ENCODE assay signal across 9 cellular contexts in the genomic region with DNA sequence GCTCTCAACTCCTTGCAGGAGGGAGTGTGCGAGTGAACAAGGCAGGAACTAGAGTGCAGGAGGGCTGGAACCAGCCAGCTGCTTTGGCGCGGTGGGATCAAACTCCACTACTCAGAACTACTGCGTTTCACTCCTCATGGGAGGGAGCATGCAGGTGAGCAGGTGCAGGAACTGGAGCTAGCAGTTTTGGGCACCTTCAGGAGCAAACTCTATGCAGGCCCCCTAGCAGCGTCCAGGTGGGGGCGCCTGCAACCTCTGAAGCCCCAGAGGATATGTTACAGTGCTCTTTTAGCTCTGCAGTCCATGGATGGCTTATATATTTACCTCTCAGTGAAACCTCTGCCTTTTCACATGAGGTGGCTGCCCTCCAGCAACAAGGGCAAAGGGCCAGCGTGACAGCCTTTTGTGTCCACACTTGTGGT.
DNase-seq lines count a peak whose midpoint lies in the region; ATAC-seq, FAIRE-seq and TF ChIP-seq lines count a peak whose summit lies in the region.
"Had no signal": no experiment of that assay in that cellular context is flagged by ENCODE, and none has a peak within 500 bp of the region (broad histone marks: within the 10 kb centered on the region; RNA-seq: fewer than 3 reads in every experiment).

No MANE protein-coding gene starts in this region.

- H3K27ac ChIP-seq in GM12878 (ENCODE audit: control insufficient read depth, insufficient read depth): no peak overlapping the region
- no peak overlapping the region for H3K27ac ChIP-seq in HepG2 (ENCODE audit: extremely low read length, insufficient read depth, low read length)
- H3K27ac ChIP-seq: neutrophil had no signal

- WGBS in GM12878 (ENCODE audit: insufficient coverage, insufficient replicate concordance, low lambda C conversion rate, missing lambda C conversion rate): 23% methylated on average over 7 of the region's 7 CpGs
- WGBS in HepG2 (ENCODE audit: low lambda C conversion rate): 3% methylated on average over 4 of the region's 7 CpGs

- TF ChIP-seq RAD21 in GM12878 (IDR thresholded peaks at IDR 0.05; ENCODE audit: insufficient read depth, low read depth, low read length) (no peak), HepG2 (CRISPR knock-in tag; IDR thresholded peaks at IDR 0.05) (no peak)

- no peak overlapping the region for H3K4me3 ChIP-seq in GM12878
- H3K4me3 ChIP-seq in HepG2 (replicated peaks in 1 of 3; ENCODE audit: insufficient read depth in 1 of 3, low read depth in 2 of 3, low read length in 3 of 3): no peak overlapping the region

- peak; percentile 50; the same call in 2 of the 3 replicates for TF ChIP-seq CTCF in GM12872 (IDR thresholded peaks at IDR 0.05; ENCODE audit: insufficient read depth, low read depth, low read length)
- TF ChIP-seq CTCF in GM12878 (IDR thresholded peaks at IDR 0.05 in 2 of 3, conservative IDR thresholded peaks at IDR 0.05 in 1 of 3; ENCODE audit: control insufficient read depth in 2 of 3, extremely low read depth in 1 of 3, insufficient read depth in 1 of 3, low read depth in 3 of 3, low read length in 3 of 3): peak in 2 of 3 experiments; percentile 35 to 38; a peak in 3 of 6 replicates
- TF ChIP-seq CTCF in HepG2 (CRISPR knock-in tag; IDR thresholded peaks at IDR 0.05): peak; percentile 35; the same call in 1 of the 2 replicates

- no peaks in the 10 kb centered on the region for H3K79me2 ChIP-seq in GM12878 (ENCODE audit: control insufficient read depth, insufficient read depth, low read length)
- H3K79me2 ChIP-seq in HepG2 (ENCODE audit: insufficient read depth, low read length): no peaks in the 10 kb centered on the region

- FAIRE-seq in GM12878 (lab: Jason Lieb, UNC): no peak
- FAIRE-seq in HepG2 (lab: Jason Lieb, UNC): no peak

- no peaks in the 10 kb centered on the region for H3K9me3 ChIP-seq in GM12878 (replicated peaks; ENCODE audit: control insufficient read depth, insufficient read depth, low read length)
- no peaks in the 10 kb centered on the region for H3K9me3 ChIP-seq in HepG2 (ENCODE audit: low read length)
- H3K9me3 ChIP-seq: neutrophil had no signal

- CTCF ChIA-PET in GM12878 (lab: Yijun Ruan, JAX): interaction anchor here (0.6 to 1.5 kb wide), 4 partner anchors 237 to 1312 kb away, joined by 3 to 5 read pairs (median 3); no protein-coding TSS in a partner anchor
- CTCF ChIA-PET in HepG2 (lab: Yijun Ruan, JAX; ENCODE audit: low intra/inter-chr PET ratio, low total read pairs): no interaction called here

- RAD21 ChIA-PET in GM12878 (lab: Charles Lee; ENCODE audit: unreplicated experiment): interaction anchor here (1.9 kb wide), 1 partner anchor 1312 kb away, joined by 6 read pairs; no protein-coding TSS in a partner anchor

- no peak overlapping the region for H3K4me2 ChIP-seq in GM12878 (ENCODE audit: control insufficient read depth, insufficient read depth)
- no peak overlapping the region for H3K4me2 ChIP-seq in HepG2 (ENCODE audit: low read depth, low read length)

- peak; percentile 47 for ATAC-seq in HG03108 (IDR thresholded peaks at IDR 0.05; ENCODE audit: unreplicated experiment)
- peak; percentile 76 for ATAC-seq in GM12878
- peak; percentile 95 for ATAC-seq in HepG2

- in situ Hi-C loops in GM12878 (cut with MboI): no loop called here
- in situ Hi-C loops in HepG2 (cut with HindIII; ENCODE audit: extremely low pct_ligation_motif_present, low pct_unique_long_range_greater_than_20kb): no loop called here

- TF ChIP-seq POLR2A in GM12878 (IDR thresholded peaks at IDR 0.05; ENCODE audit: low read depth, low read length) (no peak), HepG2 (IDR thresholded peaks at IDR 0.05; ENCODE audit: insufficient read depth in 1 of 2, low read depth in 2 of 2, low read length in 2 of 2) (no peak)

- H3K4me1 ChIP-seq in GM12878 (ENCODE audit: control insufficient read depth, insufficient read depth, low read length) (no peaks in the 10 kb centered on the region), HepG2 (ENCODE audit: insufficient read depth, low read length) (no peaks in the 10 kb centered on the region)

- no TSS peak for BruUV-seq in GM12878 (replicated peaks; lab: Mats Ljungman, UMichigan)
- BruUV-seq in HepG2 (replicated peaks; lab: Mats Ljungman, UMichigan): no TSS peak

- H2AFZ ChIP-seq in GM12878 (ENCODE audit: control insufficient read depth, low read depth, low read length): no peak overlapping the region
- no peak overlapping the region for H2AFZ ChIP-seq in HepG2 (ENCODE audit: low read length)

- H3K9ac ChIP-seq in GM12878 (ENCODE audit: control insufficient read depth, insufficient read depth, low read length) (no peak overlapping the region), HepG2 (ENCODE audit: insufficient read depth, low read depth, low read length) (no peak overlapping the region)

- H3K36me3 ChIP-seq in GM12878 (ENCODE audit: control insufficient read depth in 2 of 2, insufficient read depth in 2 of 2, low read length in 1 of 2) (no peaks in the 10 kb centered on the region), HepG2 (replicated peaks in 1 of 2; ENCODE audit: control insufficient read depth in 1 of 2, insufficient read depth in 2 of 2, low read length in 2 of 2) (no peaks in the 10 kb centered on the region)
- H3K36me3 ChIP-seq: neutrophil had no signal

- DNase-seq in GM12878 (ENCODE audit: low read depth, low spot score): no peak
- DNase-seq in HepG2 (ENCODE audit: low spot score): peak; percentile 2
- no peak for DNase-seq in NCI-H510A (lab: John Stamatoyannopoulos, UW)
- DNase-seq in NCI-H2081 treated with DMSO at 0.1 percent for 48 hours (lab: John Stamatoyannopoulos, UW): no peak
- DNase-seq in NCI-H2171 (lab: John Stamatoyannopoulos, UW): no peak
- no peak for DNase-seq in NOMO-1 treated with DMSO at 0.1 percent for 48 hours (lab: John Stamatoyannopoulos, UW; ENCODE audit: unreplicated experiment)

- H4K20me1 ChIP-seq in GM12878 (ENCODE audit: control insufficient read depth, insufficient read depth) (no peaks in the 10 kb centered on the region), HepG2 (ENCODE audit: insufficient read depth, low read length) (no peaks in the 10 kb centered on the region)

- H3K27me3 ChIP-seq in GM12878 (replicated peaks in 1 of 2; ENCODE audit: control insufficient read depth in 2 of 2, insufficient read depth in 2 of 2, low read length in 1 of 2) (no peaks in the 10 kb centered on the region), HepG2 (ENCODE audit: control insufficient read depth in 1 of 2, insufficient read depth in 2 of 2, low read length in 2 of 2) (no peaks in the 10 kb centered on the region)
- H3K27me3 ChIP-seq: neutrophil had no signal

- POLR2A ChIA-PET in GM12878 (lab: Charles Lee): no interaction called here
- POLR2A ChIA-PET in HepG2 (lab: Yijun Ruan, JAX): no interaction called here

- intact Hi-C loops in GM12878 (cut with micrococcal nuclease; ENCODE audit: unreplicated experiment) (loop anchor here (5.0 kb wide), 1 partner anchor 1306 kb away; a partner anchor contains a TSS), HepG2 (cut with micrococcal nuclease; ENCODE audit: unreplicated experiment) (no loop called here)

- SMC1A ChIA-PET in GM12878 (lab: Charles Lee; ENCODE audit: uncharacterized antibody, unreplicated experiment): interaction anchor here (0.7 to 1.0 kb wide), 3 partner anchors 440 to 1311 kb away, joined by 3 to 4 read pairs (median 3); no protein-coding TSS in a partner anchor

- TF ChIP-seq EP300 in GM12878 (IDR thresholded peaks at IDR 0.05; ENCODE audit: borderline replicate concordance in 1 of 2, control insufficient read depth in 1 of 2, low read depth in 2 of 2, low read length in 2 of 2) (no peak), HepG2 (IDR thresholded peaks at IDR 0.05; ENCODE audit: low read depth in 2 of 2, low read length in 2 of 2) (no peak), HepG2 (CRISPR knock-in tag; IDR thresholded peaks at IDR 0.05; ENCODE audit: borderline replicate concordance) (no peak)

TF ChIP-seq in GM12878, 131 proteins besides CTCF, POLR2A, EP300 and RAD21:
- TF ChIP-seq SMC3 (IDR thresholded peaks at IDR 0.05; ENCODE audit: borderline replicate concordance, low read length) (peak; percentile 30; the same call in 1 of the 2 replicates), SRF (IDR thresholded peaks at IDR 0.05; ENCODE audit: low read depth in 2 of 2, low read length in 2 of 2) (no peak)

TF ChIP-seq in HepG2, 621 proteins besides CTCF, POLR2A, EP300 and RAD21:
- TF ChIP-seq SMC3 (IDR thresholded peaks at IDR 0.05; ENCODE audit: low read length): peak; percentile 22; the same call in 1 of the 2 replicates
- no peak for TF ChIP-seq SRF (IDR thresholded peaks at IDR 0.05; ENCODE audit: low read depth, low read length)
